ENCODE assay signal across 36 cellular contexts in genomic region chr1:116201921-116202320, GRCh38.
"Had no signal": no experiment of that assay in that cellular context is flagged by ENCODE, and none has a peak within 500 bp of the region (broad histone marks: within the 10 kb centered on the region; RNA-seq: fewer than 3 reads in every experiment).

No MANE protein-coding gene starts in this region.

- H3K27me3 ChIP-seq: adrenal gland, ascending aorta, breast epithelium, esophagus muscularis mucosa, gastrocnemius medialis, heart left ventricle had no signal

- H3K4me1 Mint-ChIP-seq: activated CD4-positive, alpha-beta T cell treated with anti-CD3 and anti-CD28 coated beads for 36 hours; activated CD4-positive, alpha-beta T cell treated with anti-CD3 and anti-CD28 coated beads, Interleukin-2, amount 10 ng/mL, durations not matched to agents 24 days and 14 days; activated CD8-positive, alpha-beta memory T cell treated with anti-CD3 and anti-CD28 coated beads, Interleukin-2, amount 10 ng/mL, durations not matched to agents 7 days and 5 days; activated naive CD4-positive, alpha-beta T cell treated with anti-CD3 and anti-CD28 coated beads, Interleukin-2, amount 50 U/mL, for 24 hours; activated naive CD8-positive, alpha-beta T cell treated with anti-CD3 and anti-CD28 coated beads for 36 hours; activated naive CD8-positive, alpha-beta T cell treated with anti-CD3 and anti-CD28 coated beads, Interleukin-2, amount 50 U/mL, for 24 hours; central memory CD8-positive, alpha-beta T cell; endodermal cell had no signal

- H3K4me1 ChIP-seq: adrenal gland, ascending aorta, breast epithelium, foreskin keratinocyte, gastrocnemius medialis, heart left ventricle had no signal

- H3K9me3 Mint-ChIP-seq: activated CD4-positive, alpha-beta memory T cell treated with anti-CD3 and anti-CD28 coated beads for 36 hours; activated CD4-positive, alpha-beta T cell treated with anti-CD3 and anti-CD28 coated beads, Interleukin-2, amount 10 ng/mL, durations not matched to agents 24 days and 14 days; activated naive CD4-positive, alpha-beta T cell treated with anti-CD3 and anti-CD28 coated beads for 36 hours; activated naive CD8-positive, alpha-beta T cell treated with anti-CD3 and anti-CD28 coated beads, Interleukin-2, amount 50 U/mL, for 24 hours; activated T-helper 1 cell treated with anti-CD3 and anti-CD28 coated beads, Interleukin-12 subunit alpha, Interleukin-12 subunit beta, Interleukin-2, Interleukin-4 antibody, amounts not matched to agents 30 ng/mL and 10 ng/mL and 1 ng/mL, durations not matched to agents 14 hours and 24 hours and 36 hours; activated T-helper 2 cell treated with anti-CD3 and anti-CD28 coated beads, Interferon-gamma antibody, Interleukin-2, Interleukin-4, amounts not matched to agents 10 μg/mL and 5 μg/mL and 100 μg/mL, durations not matched to agents 14 hours and 24 hours and 36 hours; central memory CD8-positive, alpha-beta T cell; endodermal cell had no signal

- ATAC-seq: activated CD4-positive, alpha-beta T cell treated with anti-CD3 and anti-CD28 coated beads for 36 hours; activated CD8-positive, alpha-beta memory T cell treated with anti-CD3 and anti-CD28 coated beads, Interleukin-2, amount 10 ng/mL, durations not matched to agents 7 days and 5 days; activated CD8-positive, alpha-beta T cell treated with anti-CD3 and anti-CD28 coated beads, Interleukin-2, amount 10 ng/mL, durations not matched to agents 7 days and 5 days; activated naive CD8-positive, alpha-beta T cell treated with anti-CD3 and anti-CD28 coated beads, Interleukin-2, amount 50 U/mL, for 24 hours; foreskin keratinocyte; gastrocnemius medialis; heart left ventricle had no signal

- DNase-seq: activated CD4-positive, alpha-beta memory T cell treated with anti-CD3 and anti-CD28 coated beads for 36 hours; activated CD4-positive, alpha-beta T cell treated with anti-CD3 and anti-CD28 coated beads for 36 hours; activated CD4-positive, alpha-beta T cell treated with anti-CD3 and anti-CD28 coated beads, Interleukin-2, amount 10 ng/mL, durations not matched to agents 24 days and 14 days; activated CD4-positive, CD25-positive, alpha-beta regulatory T cell; activated CD4-positive, CD25-positive, alpha-beta regulatory T cell treated with anti-CD3 and anti-CD28 coated beads, Interleukin-2, amount 50 U/mL, for 72 hours; activated CD8-positive, alpha-beta memory T cell treated with anti-CD3 and anti-CD28 coated beads, Interleukin-2, amount 10 ng/mL, durations not matched to agents 7 days and 5 days; activated CD8-positive, alpha-beta memory T cell treated with anti-CD3 and anti-CD28 coated beads, Interleukin-2, amount 50 U/mL, for 4 hours; activated CD8-positive, alpha-beta T cell treated with anti-CD3 and anti-CD28 coated beads, Interleukin-2, amount 10 ng/mL, durations not matched to agents 7 days and 5 days; activated effector memory CD4-positive, alpha-beta T cell treated with anti-CD3 and anti-CD28 coated beads, Interleukin-2, amount 50 U/mL, for 16 hours; activated naive CD4-positive, alpha-beta T cell treated with anti-CD3 and anti-CD28 coated beads for 36 hours; activated naive CD8-positive, alpha-beta T cell treated with anti-CD3 and anti-CD28 coated beads for 36 hours; activated naive CD8-positive, alpha-beta T cell treated with anti-CD3 and anti-CD28 coated beads, Interleukin-2, amount 50 U/mL, for 24 hours; activated T-cell treated with anti-CD3 and anti-CD28 coated beads, Interleukin-2, amount 50 U/mL, for 1 hour; activated T-cell treated with anti-CD3 and anti-CD28 coated beads, Interleukin-2, amount 50 U/mL, for 48 hours; adrenal gland; amygdala; dorsolateral prefrontal cortex; effector memory CD4-positive, alpha-beta T cell; endodermal cell; foreskin keratinocyte; gastrocnemius medialis; glutamatergic neuron; heart left ventricle; hypothalamus; T-helper 2 cell; WERI-Rb-1 had no signal

- H3K27ac ChIP-seq: adrenal gland, ascending aorta, breast epithelium, coronary artery, esophagus muscularis mucosa, foreskin keratinocyte, gastrocnemius medialis, heart left ventricle, WERI-Rb-1 had no signal

- H3K27ac Mint-ChIP-seq: activated CD4-positive, alpha-beta memory T cell treated with anti-CD3 and anti-CD28 coated beads for 36 hours; activated CD4-positive, alpha-beta T cell treated with anti-CD3 and anti-CD28 coated beads for 36 hours; activated CD4-positive, alpha-beta T cell treated with anti-CD3 and anti-CD28 coated beads, Interleukin-2, amount 10 ng/mL, durations not matched to agents 24 days and 14 days; activated CD8-positive, alpha-beta memory T cell treated with anti-CD3 and anti-CD28 coated beads, Interleukin-2, amount 10 ng/mL, durations not matched to agents 7 days and 5 days; activated CD8-positive, alpha-beta T cell treated with anti-CD3 and anti-CD28 coated beads, Interleukin-2, amount 10 ng/mL, durations not matched to agents 7 days and 5 days; activated naive CD4-positive, alpha-beta T cell treated with anti-CD3 and anti-CD28 coated beads for 36 hours; activated naive CD4-positive, alpha-beta T cell treated with anti-CD3 and anti-CD28 coated beads, Interleukin-2, amount 50 U/mL, for 24 hours; activated naive CD8-positive, alpha-beta T cell treated with anti-CD3 and anti-CD28 coated beads for 36 hours; activated naive CD8-positive, alpha-beta T cell treated with anti-CD3 and anti-CD28 coated beads, Interleukin-2, amount 50 U/mL, for 24 hours; activated T-helper 1 cell treated with anti-CD3 and anti-CD28 coated beads, Interleukin-12 subunit alpha, Interleukin-12 subunit beta, Interleukin-2, Interleukin-4 antibody, amounts not matched to agents 30 ng/mL and 10 ng/mL and 1 ng/mL, durations not matched to agents 14 hours and 24 hours and 36 hours; activated T-helper 2 cell treated with anti-CD3 and anti-CD28 coated beads, Interferon-gamma antibody, Interleukin-2, Interleukin-4, amounts not matched to agents 10 μg/mL and 5 μg/mL and 100 μg/mL, durations not matched to agents 14 hours and 24 hours and 36 hours; brain; dendritic cell treated with granulocyte-macrophage colony-stimulating factor and Interleukin-4, amounts not matched to agents 40 ng/mL and 50 ng/mL, for 4 days; endodermal cell had no signal

- H3K4me3 ChIP-seq: adrenal gland, ascending aorta, breast epithelium, coronary artery, dorsolateral prefrontal cortex, esophagus muscularis mucosa, gastrocnemius medialis, heart left ventricle had no signal

- H3K4me3 Mint-ChIP-seq: activated CD4-positive, alpha-beta memory T cell treated with anti-CD3 and anti-CD28 coated beads for 36 hours; activated CD4-positive, alpha-beta T cell treated with anti-CD3 and anti-CD28 coated beads for 36 hours; activated CD4-positive, alpha-beta T cell treated with anti-CD3 and anti-CD28 coated beads, Interleukin-2, amount 10 ng/mL, durations not matched to agents 24 days and 14 days; activated CD8-positive, alpha-beta memory T cell treated with anti-CD3 and anti-CD28 coated beads, Interleukin-2, amount 10 ng/mL, durations not matched to agents 7 days and 5 days; activated CD8-positive, alpha-beta T cell treated with anti-CD3 and anti-CD28 coated beads, Interleukin-2, amount 10 ng/mL, durations not matched to agents 7 days and 5 days; activated naive CD4-positive, alpha-beta T cell treated with anti-CD3 and anti-CD28 coated beads for 36 hours; activated naive CD4-positive, alpha-beta T cell treated with anti-CD3 and anti-CD28 coated beads, Interleukin-2, amount 50 U/mL, for 24 hours; activated naive CD8-positive, alpha-beta T cell treated with anti-CD3 and anti-CD28 coated beads for 36 hours; activated naive CD8-positive, alpha-beta T cell treated with anti-CD3 and anti-CD28 coated beads, Interleukin-2, amount 50 U/mL, for 24 hours; activated T-helper 1 cell treated with anti-CD3 and anti-CD28 coated beads, Interleukin-12 subunit alpha, Interleukin-12 subunit beta, Interleukin-2, Interleukin-4 antibody, amounts not matched to agents 30 ng/mL and 10 ng/mL and 1 ng/mL, durations not matched to agents 14 hours and 24 hours and 36 hours; brain; central memory CD8-positive, alpha-beta T cell; dendritic cell treated with granulocyte-macrophage colony-stimulating factor and Interleukin-4, amounts not matched to agents 40 ng/mL and 50 ng/mL, for 4 days; endodermal cell had no signal

- H3K36me3 Mint-ChIP-seq: activated CD4-positive, alpha-beta memory T cell treated with anti-CD3 and anti-CD28 coated beads for 36 hours; activated CD8-positive, alpha-beta memory T cell treated with anti-CD3 and anti-CD28 coated beads, Interleukin-2, amount 10 ng/mL, durations not matched to agents 7 days and 5 days; activated naive CD8-positive, alpha-beta T cell treated with anti-CD3 and anti-CD28 coated beads for 36 hours; brain had no signal

- H3K36me3 ChIP-seq: adrenal gland, ascending aorta, breast epithelium, esophagus muscularis mucosa, gastrocnemius medialis, heart left ventricle, WERI-Rb-1 had no signal

- H3K9me3 ChIP-seq: ascending aorta, breast epithelium, esophagus muscularis mucosa, gastrocnemius medialis had no signal

- H3K27me3 Mint-ChIP-seq: brain had no signal
